16 cellular contexts compared by ENCODE assay signal in genomic region chr4:13990596-13991589, GRCh38.
DNase-seq lines count a peak whose midpoint lies in the region; ATAC-seq and TF ChIP-seq lines count a peak whose summit lies in the region.
"Had no signal": no experiment of that assay in that cellular context is flagged by ENCODE, and none has a peak within 500 bp of the region (broad histone marks: within the 10 kb centered on the region; RNA-seq: fewer than 3 reads in every experiment).

No MANE protein-coding gene starts in this region.

- no peak overlapping the region for H3K4me3 ChIP-seq in fibroblast of villous mesenchyme (ENCODE audit: low read depth, low read length)
- H3K4me3 ChIP-seq: lower lobe of right lung had no signal

- no peaks in the 10 kb centered on the region for H3K9me3 Mint-ChIP-seq in neural crest cell

- DNase-seq in DMS53 (lab: John Stamatoyannopoulos, UW) (peak; percentile 92), fibroblast of villous mesenchyme (ENCODE audit: low read depth) (peak; percentile 48), neural crest cell (ENCODE audit: low read depth, low spot score) (no peak), left colon (no peak), T-helper 2 cell (no peak), medulla oblongata (ENCODE audit: extremely low spot score) (no peak)
- DNase-seq: activated CD4-positive, alpha-beta T cell treated with anti-CD3 and anti-CD28 coated beads for 36 hours; activated T-cell treated with anti-CD3 and anti-CD28 coated beads, Interleukin-2, amount 50 U/mL, for 1 hour; amygdala; effector CD4-positive, alpha-beta T cell; lower lobe of right lung; NCI-H2171 treated with DMSO at 0.1 percent for 48 hours; posterior cingulate gyrus; stimulated activated naive CD8-positive, alpha-beta T cell treated with anti-CD3 and anti-CD28 coated beads, Interleukin-15, Interleukin-2, amounts not matched to agents 100 U/mL and 50 U/mL, for 24 hours had no signal

- intact Hi-C loops in left colon (cut with DNase I, micrococcal nuclease): no loop called here

- ATAC-seq in SK-N-SH treated with all-trans-retinoic acid at 6 μM for 48 hours: peak; percentile 74
- no peak for ATAC-seq in left colon
- ATAC-seq in HG02973 (IDR thresholded peaks at IDR 0.05; ENCODE audit: unreplicated experiment): no peak
- ATAC-seq: activated CD4-positive, alpha-beta T cell treated with anti-CD3 and anti-CD28 coated beads for 36 hours; stimulated activated naive CD8-positive, alpha-beta T cell treated with anti-CD3 and anti-CD28 coated beads, Interleukin-15, Interleukin-2, amounts not matched to agents 100 U/mL and 50 U/mL, for 24 hours had no signal

- H3K27me3 Mint-ChIP-seq in neural crest cell (ENCODE audit: low read depth): no peaks in the 10 kb centered on the region
- H3K27me3 Mint-ChIP-seq: activated CD4-positive, alpha-beta T cell treated with anti-CD3 and anti-CD28 coated beads for 36 hours had no signal

- H3K36me3 Mint-ChIP-seq in neural crest cell (ENCODE audit: low read depth): no peaks in the 10 kb centered on the region

- peaks cover 45% of the 10 kb centered on the region for H3K4me1 Mint-ChIP-seq in neural crest cell
- H3K4me1 Mint-ChIP-seq: activated CD4-positive, alpha-beta T cell treated with anti-CD3 and anti-CD28 coated beads for 36 hours had no signal

- H3K27ac Mint-ChIP-seq in neural crest cell (ENCODE audit: unreplicated experiment): peak overlapping the region; percentile 16
- H3K27ac Mint-ChIP-seq: activated CD4-positive, alpha-beta T cell treated with anti-CD3 and anti-CD28 coated beads for 36 hours had no signal

- H3K4me3 Mint-ChIP-seq in neural crest cell: no peak overlapping the region
- H3K4me3 Mint-ChIP-seq: activated CD4-positive, alpha-beta T cell treated with anti-CD3 and anti-CD28 coated beads for 36 hours had no signal

- no peak for TF ChIP-seq CTCF in fibroblast of villous mesenchyme (IDR thresholded peaks at IDR 0.05; ENCODE audit: insufficient read depth, low read depth, low read length)
- TF ChIP-seq CTCF in neural crest cell (conservative IDR thresholded peaks at IDR 0.05): no peak

TF ChIP-seq in SK-N-SH treated with all-trans-retinoic acid at 6 μM for 48 hours, 23 proteins besides CTCF, POLR2A, EP300 and RAD21:
- TF ChIP-seq TCF4 (CRISPR knock-in tag; IDR thresholded peaks at IDR 0.05; ENCODE audit: borderline replicate concordance) (no peak), GLIS3 (CRISPR knock-in tag; IDR thresholded peaks at IDR 0.05) (no peak), ZFP3 (CRISPR knock-in tag; IDR thresholded peaks at IDR 0.05) (no peak), TOX (CRISPR knock-in tag; IDR thresholded peaks at IDR 0.05; ENCODE audit: borderline replicate concordance) (no peak), ARNTL (CRISPR knock-in tag; IDR thresholded peaks at IDR 0.05; ENCODE audit: borderline replicate concordance, low read depth) (no peak), ZNF8 (CRISPR knock-in tag; IDR thresholded peaks at IDR 0.05) (no peak), BACH2 (CRISPR knock-in tag; IDR thresholded peaks at IDR 0.05; ENCODE audit: borderline replicate concordance) (no peak), CSRNP3 (CRISPR knock-in tag; IDR thresholded peaks at IDR 0.05) (no peak), ZNF565 (CRISPR knock-in tag; conservative IDR thresholded peaks at IDR 0.05; ENCODE audit: low read depth) (no peak), CREB5 (CRISPR knock-in tag; IDR thresholded peaks at IDR 0.05; ENCODE audit: low read depth) (no peak), SNAI2 (CRISPR knock-in tag; IDR thresholded peaks at IDR 0.05) (no peak), ISL1 (CRISPR knock-in tag; IDR thresholded peaks at IDR 0.05) (no peak), CSDC2 (CRISPR knock-in tag; IDR thresholded peaks at IDR 0.05) (no peak), RARB (CRISPR knock-in tag; IDR thresholded peaks at IDR 0.05) (no peak), ESRRG (CRISPR knock-in tag; IDR thresholded peaks at IDR 0.05) (no peak), PATZ1 (CRISPR knock-in tag; IDR thresholded peaks at IDR 0.05; ENCODE audit: borderline replicate concordance) (no peak), ZFP30 (CRISPR knock-in tag; IDR thresholded peaks at IDR 0.05) (no peak), ZNF70 (CRISPR knock-in tag; IDR thresholded peaks at IDR 0.05) (no peak)

Comparison
In these comparisons a context has a peak if more than half of its experiments do, and no peak if none do; other contexts are left out.
1. DNase-seq: peak in DMS53 (single experiment) and fibroblast of villous mesenchyme (single experiment); none in neural crest cell (single experiment), left colon (0 of 2), T-helper 2 cell (0 of 5) and medulla oblongata (single experiment).